20 cellular contexts compared by ENCODE assay signal in genomic region chr16:49469930-49470451, GRCh38.
DNase-seq lines count a peak whose midpoint lies in the region; ATAC-seq and TF ChIP-seq lines count a peak whose summit lies in the region.
"Had no signal": no experiment of that assay in that cellular context is flagged by ENCODE, and none has a peak within 500 bp of the region (broad histone marks: within the 10 kb centered on the region; RNA-seq: fewer than 3 reads in every experiment).

No MANE protein-coding gene starts in this region.

- peaks cover 1% of the 10 kb centered on the region for H3K4me1 Mint-ChIP-seq in activated T-cell treated with anti-CD3 and anti-CD28 coated beads, Interleukin-2, amount 50 U/mL, for 4 hours (ENCODE audit: low read depth)
- no peaks in the 10 kb centered on the region for H3K4me1 Mint-ChIP-seq in activated CD8-positive, alpha-beta memory T cell treated with anti-CD3 and anti-CD28 coated beads, Interleukin-2, amount 10 ng/mL, durations not matched to agents 7 days and 5 days
- H3K4me1 Mint-ChIP-seq in type B pancreatic cell (ENCODE audit: unreplicated experiment), result no peaks in the 10 kb centered on the region
- H3K4me1 Mint-ChIP-seq: activated T-helper 17 cell treated with anti-CD3 and anti-CD28 coated beads, Interleukin-2, amount 50 U/mL, for 72 hours had no signal

- DNase-seq in activated T-cell treated with anti-CD3 and anti-CD28 coated beads, Interleukin-2, amount 50 U/mL, for 48 hours, result peak; percentile 3 to 7
- no peak for DNase-seq in activated T-cell treated with anti-CD3 and anti-CD28 coated beads, Interleukin-2, amount 50 U/mL, for 4 hours
- DNase-seq in activated CD8-positive, alpha-beta memory T cell treated with anti-CD3 and anti-CD28 coated beads, Interleukin-2, amount 10 ng/mL, durations not matched to agents 7 days and 5 days, result peak; percentile 26
- DNase-seq in lower lobe of right lung (peak; percentile 18), type B pancreatic cell (ENCODE audit: extremely low spot score, unreplicated experiment) (peak; percentile 63), NCI-H2227 treated with DMSO at 0.1 percent for 48 hours (lab: John Stamatoyannopoulos, UW) (no peak)
- no peak for DNase-seq in stimulated activated CD4-positive, alpha-beta T cell treated with anti-CD3 and anti-CD28 coated beads, Interleukin-4, amount 100 ng/mL, for 24 hours
- DNase-seq in stimulated activated CD4-positive, alpha-beta T cell treated with anti-CD3 and anti-CD28 coated beads, Interleukin-15, amount 100 ng/mL, for 24 hours, result no peak
- DNase-seq: activated CD4-positive, alpha-beta T cell treated with anti-CD3 and anti-CD28 coated beads, Interleukin-2, amount 50 U/mL, for 4 hours; mammary epithelial cell; NCI-H1092; NCI-H2107; NCI-H526; occipital lobe; WERI-Rb-1 had no signal

- no peak for ATAC-seq in activated T-cell treated with anti-CD3 and anti-CD28 coated beads, Interleukin-2, amount 50 U/mL, for 4 hours
- no peak for ATAC-seq in activated CD8-positive, alpha-beta memory T cell treated with anti-CD3 and anti-CD28 coated beads, Interleukin-2, amount 10 ng/mL, durations not matched to agents 7 days and 5 days
- ATAC-seq in lower lobe of right lung, result no peak
- ATAC-seq: activated T-helper 17 cell treated with anti-CD3 and anti-CD28 coated beads, Interleukin-2, amount 50 U/mL, for 72 hours; body of pancreas had no signal

- no peaks in the 10 kb centered on the region for H3K4me1 ChIP-seq in lower lobe of right lung
- H3K4me1 ChIP-seq: body of pancreas had no signal

- intact Hi-C loops in lower lobe of right lung (cut with DNase I), result no loop called here

- CTCF ChIA-PET in activated CD8-positive, alpha-beta memory T cell treated with anti-CD3 and anti-CD28 coated beads, Interleukin-2, amount 10 ng/mL, durations not matched to agents 7 days and 5 days (lab: Charles Lee), result no interaction called here

- H3K4me3 Mint-ChIP-seq in activated T-cell treated with anti-CD3 and anti-CD28 coated beads, Interleukin-2, amount 50 U/mL, for 4 hours, result no peak overlapping the region
- H3K4me3 Mint-ChIP-seq in activated CD8-positive, alpha-beta memory T cell treated with anti-CD3 and anti-CD28 coated beads, Interleukin-2, amount 10 ng/mL, durations not matched to agents 7 days and 5 days, result no peak overlapping the region
- no peak overlapping the region for H3K4me3 Mint-ChIP-seq in type B pancreatic cell
- H3K4me3 Mint-ChIP-seq: activated T-helper 17 cell treated with anti-CD3 and anti-CD28 coated beads, Interleukin-2, amount 50 U/mL, for 72 hours; CD14-positive monocyte had no signal

- no peak overlapping the region for H3K4me3 ChIP-seq in lower lobe of right lung
- H3K4me3 ChIP-seq: body of pancreas, SK-N-MC, vagina had no signal

- H3K27me3 ChIP-seq in lower lobe of right lung (ENCODE audit: low read depth), result peaks cover 5% of the 10 kb centered on the region
- H3K27me3 ChIP-seq: body of pancreas, vagina had no signal

- no peak overlapping the region for H3K27ac Mint-ChIP-seq in activated CD8-positive, alpha-beta memory T cell treated with anti-CD3 and anti-CD28 coated beads, Interleukin-2, amount 10 ng/mL, durations not matched to agents 7 days and 5 days
- H3K27ac Mint-ChIP-seq in type B pancreatic cell, result no peak overlapping the region
- H3K27ac Mint-ChIP-seq: activated T-helper 17 cell treated with anti-CD3 and anti-CD28 coated beads, Interleukin-2, amount 50 U/mL, for 72 hours had no signal

- H3K9me3 ChIP-seq in lower lobe of right lung, result no peaks in the 10 kb centered on the region
- H3K9me3 ChIP-seq: body of pancreas, vagina had no signal

- no peaks in the 10 kb centered on the region for H3K36me3 ChIP-seq in lower lobe of right lung
- H3K36me3 ChIP-seq: vagina, WERI-Rb-1 had no signal

- H3K27ac ChIP-seq in lower lobe of right lung, result no peak overlapping the region
- H3K27ac ChIP-seq: body of pancreas, SK-N-MC, vagina, WERI-Rb-1 had no signal

- no peaks in the 10 kb centered on the region for H3K36me3 Mint-ChIP-seq in activated T-cell treated with anti-CD3 and anti-CD28 coated beads, Interleukin-2, amount 50 U/mL, for 4 hours (ENCODE audit: insufficient read depth)
- H3K36me3 Mint-ChIP-seq in activated CD8-positive, alpha-beta memory T cell treated with anti-CD3 and anti-CD28 coated beads, Interleukin-2, amount 10 ng/mL, durations not matched to agents 7 days and 5 days, result no peaks in the 10 kb centered on the region
- no peaks in the 10 kb centered on the region for H3K36me3 Mint-ChIP-seq in type B pancreatic cell
- H3K36me3 Mint-ChIP-seq: CD14-positive monocyte had no signal

- TF ChIP-seq CTCF in lower lobe of right lung (IDR thresholded peaks at IDR 0.05) (no peak), type B pancreatic cell (conservative IDR thresholded peaks at IDR 0.05) (no peak)

- H3K9me3 Mint-ChIP-seq in activated T-cell treated with anti-CD3 and anti-CD28 coated beads, Interleukin-2, amount 50 U/mL, for 4 hours, result no peaks in the 10 kb centered on the region
- no peaks in the 10 kb centered on the region for H3K9me3 Mint-ChIP-seq in activated CD8-positive, alpha-beta memory T cell treated with anti-CD3 and anti-CD28 coated beads, Interleukin-2, amount 10 ng/mL, durations not matched to agents 7 days and 5 days (ENCODE audit: low read depth)
- no peaks in the 10 kb centered on the region for H3K9me3 Mint-ChIP-seq in type B pancreatic cell
- H3K9me3 Mint-ChIP-seq: activated T-helper 17 cell treated with anti-CD3 and anti-CD28 coated beads, Interleukin-2, amount 50 U/mL, for 72 hours had no signal

- no peaks in the 10 kb centered on the region for H3K27me3 Mint-ChIP-seq in activated T-cell treated with anti-CD3 and anti-CD28 coated beads, Interleukin-2, amount 50 U/mL, for 4 hours (ENCODE audit: low read depth)
- H3K27me3 Mint-ChIP-seq in activated CD8-positive, alpha-beta memory T cell treated with anti-CD3 and anti-CD28 coated beads, Interleukin-2, amount 10 ng/mL, durations not matched to agents 7 days and 5 days, result no peaks in the 10 kb centered on the region
- peaks cover 28% of the 10 kb centered on the region for H3K27me3 Mint-ChIP-seq in type B pancreatic cell
- H3K27me3 Mint-ChIP-seq: activated T-helper 17 cell treated with anti-CD3 and anti-CD28 coated beads, Interleukin-2, amount 50 U/mL, for 72 hours had no signal

Comparison
In these comparisons a context has a peak if more than half of its experiments do, and no peak if none do; other contexts are left out.
1. DNase-seq: peak in activated T-cell treated with anti-CD3 and anti-CD28 coated beads, Interleukin-2, amount 50 U/mL, for 48 hours (2 of 2), activated CD8-positive, alpha-beta memory T cell treated with anti-CD3 and anti-CD28 coated beads, Interleukin-2, amount 10 ng/mL, durations not matched to agents 7 days and 5 days (single experiment), lower lobe of right lung (single experiment) and type B pancreatic cell (single experiment); none in activated T-cell treated with anti-CD3 and anti-CD28 coated beads, Interleukin-2, amount 50 U/mL, for 4 hours (single experiment), NCI-H2227 treated with DMSO at 0.1 percent for 48 hours (single experiment), stimulated activated CD4-positive, alpha-beta T cell treated with anti-CD3 and anti-CD28 coated beads, Interleukin-4, amount 100 ng/mL, for 24 hours (single experiment) and stimulated activated CD4-positive, alpha-beta T cell treated with anti-CD3 and anti-CD28 coated beads, Interleukin-15, amount 100 ng/mL, for 24 hours (single experiment).